9 cellular contexts compared by ENCODE assay signal in genomic region chr9:99130069-99130468, GRCh38. TPM values are rescaled to one million over a fixed set of nuclear protein-coding genes. Genes with fewer than 3 reads are reported as not detected.
DNase-seq lines count a peak whose midpoint lies in the region; ATAC-seq and FAIRE-seq lines count a peak whose summit lies in the region.
"Had no signal": no experiment of that assay in that cellular context is flagged by ENCODE, and none has a peak within 500 bp of the region (broad histone marks: within the 10 kb centered on the region; RNA-seq: fewer than 3 reads in every experiment).

No MANE protein-coding gene starts in this region.

- H3K4me1 Mint-ChIP-seq in activated T-cell treated with anti-CD3 and anti-CD28 coated beads, Interleukin-2, amount 50 U/mL, for 4 hours (ENCODE audit: low read depth) = peaks cover 79% of the 10 kb centered on the region
- peaks cover 92% of the 10 kb centered on the region for H3K4me1 Mint-ChIP-seq in stimulated activated naive CD8-positive, alpha-beta T cell treated with anti-CD3 and anti-CD28 coated beads, Interleukin-15, Interleukin-2, amounts not matched to agents 100 ng/mL and 50 ng/mL, for 24 hours (ENCODE audit: low read depth)

- H3K36me3 Mint-ChIP-seq in activated T-cell treated with anti-CD3 and anti-CD28 coated beads, Interleukin-2, amount 50 U/mL, for 4 hours (ENCODE audit: insufficient read depth) = peaks cover 15% of the 10 kb centered on the region
- peaks cover 34% of the 10 kb centered on the region for H3K36me3 Mint-ChIP-seq in stimulated activated naive CD8-positive, alpha-beta T cell treated with anti-CD3 and anti-CD28 coated beads, Interleukin-15, Interleukin-2, amounts not matched to agents 100 ng/mL and 50 ng/mL, for 24 hours (ENCODE audit: low read depth)

- H3K4me3 Mint-ChIP-seq in activated T-cell treated with anti-CD3 and anti-CD28 coated beads, Interleukin-2, amount 50 U/mL, for 4 hours = no peak overlapping the region
- H3K4me3 Mint-ChIP-seq in stimulated activated naive CD8-positive, alpha-beta T cell treated with anti-CD3 and anti-CD28 coated beads, Interleukin-15, Interleukin-2, amounts not matched to agents 100 ng/mL and 50 ng/mL, for 24 hours = no peak overlapping the region
- H3K4me3 Mint-ChIP-seq: central memory CD8-positive, alpha-beta T cell had no signal

- H3K9me3 Mint-ChIP-seq in activated T-cell treated with anti-CD3 and anti-CD28 coated beads, Interleukin-2, amount 50 U/mL, for 4 hours = no peaks in the 10 kb centered on the region
- H3K9me3 Mint-ChIP-seq in stimulated activated naive CD8-positive, alpha-beta T cell treated with anti-CD3 and anti-CD28 coated beads, Interleukin-15, Interleukin-2, amounts not matched to agents 100 ng/mL and 50 ng/mL, for 24 hours = no peaks in the 10 kb centered on the region
- H3K9me3 Mint-ChIP-seq: central memory CD8-positive, alpha-beta T cell had no signal

- ATAC-seq in activated T-cell treated with anti-CD3 and anti-CD28 coated beads, Interleukin-2, amount 50 U/mL, for 4 hours = peak; percentile 39 to 42
- peak; percentile 66 for ATAC-seq in HG02884 (IDR thresholded peaks at IDR 0.05; ENCODE audit: unreplicated experiment)

- DNase-seq in activated T-cell treated with anti-CD3 and anti-CD28 coated beads, Interleukin-2, amount 50 U/mL, for 4 hours = no peak
- no peak for DNase-seq in activated T-cell treated with anti-CD3 and anti-CD28 coated beads, Interleukin-2, amount 50 U/mL, for 1 hour
- DNase-seq in OCI-M1 (lab: John Stamatoyannopoulos, UW) = peak; percentile 59
- no peak for DNase-seq in HPDE6-E6E7 (ENCODE audit: extremely low spot score)
- DNase-seq in HTR-8/SVneo (ENCODE audit: insufficient read length, low spot score) = no peak
- DNase-seq in globus pallidus (ENCODE audit: low spot score) = no peak

- FAIRE-seq in HTR-8/SVneo (lab: Jason Lieb, UNC) = no peak

- H3K27ac Mint-ChIP-seq in stimulated activated naive CD8-positive, alpha-beta T cell treated with anti-CD3 and anti-CD28 coated beads, Interleukin-15, Interleukin-2, amounts not matched to agents 100 ng/mL and 50 ng/mL, for 24 hours = peak overlapping the region; percentile 13

- H3K27me3 Mint-ChIP-seq in activated T-cell treated with anti-CD3 and anti-CD28 coated beads, Interleukin-2, amount 50 U/mL, for 4 hours (ENCODE audit: low read depth) = no peaks in the 10 kb centered on the region
- no peaks in the 10 kb centered on the region for H3K27me3 Mint-ChIP-seq in stimulated activated naive CD8-positive, alpha-beta T cell treated with anti-CD3 and anti-CD28 coated beads, Interleukin-15, Interleukin-2, amounts not matched to agents 100 ng/mL and 50 ng/mL, for 24 hours
- H3K27me3 Mint-ChIP-seq: central memory CD8-positive, alpha-beta T cell had no signal

RNA-seq across cellular contexts. Expression of gene TGFBR1, which starts 25.2 kb away (rescaled TPM):
- 10 to 100 TPM; 14.6 to 19.6 (median 17.0) TPM for total RNA-seq in activated T-cell treated with anti-CD3 and anti-CD28 coated beads, Interleukin-2, amount 50 U/mL, for 4 hours
